Comparison of ENCODE assay signal across 9 cellular contexts in genomic region chr12:71938728-71939385, GRCh38. TPM values are rescaled to one million over a fixed set of nuclear protein-coding genes. Genes with fewer than 3 reads are reported as not detected.
A peak's percentile ranks its signal among the peaks of the same experiment; 100 is the strongest.
DNase-seq lines count a peak whose midpoint lies in the region; ATAC-seq and TF ChIP-seq lines count a peak whose summit lies in the region.
"Had no signal": no experiment of that assay in that cellular context is flagged by ENCODE, and none has a peak within 500 bp of the region (broad histone marks: within the 10 kb centered on the region; RNA-seq: fewer than 3 reads in every experiment).

Gene TPH2 (plus strand): TSS chr12:71938845. CDS start chr12:71938987, 142 bp downstream.

- peaks cover 38% of the 10 kb centered on the region for H3K27me3 Mint-ChIP-seq in activated CD4-positive, alpha-beta memory T cell treated with anti-CD3 and anti-CD28 coated beads, Interleukin-2, amount 10 ng/mL, durations not matched to agents 7 days and 5 days

- H3K4me3 ChIP-seq in trophoblast cell (ENCODE audit: low read depth, low read length) (no peak within 1 kb of the TSS), uterus (no peak within 1 kb of the TSS)
- H3K4me3 ChIP-seq: BLaER1 treated with 17β-estradiol and CSF1 and Interleukin-3, amounts not matched to agents 10 nM and 100 nM had no signal

- no peak within 1 kb of the TSS for H2BK12ac ChIP-seq in trophoblast cell (ENCODE audit: low read length)

- H2AK5ac ChIP-seq in trophoblast cell (ENCODE audit: low read length), result no peak within 1 kb of the TSS

- H3K4me2 ChIP-seq in trophoblast cell (ENCODE audit: low read length), result no peak within 1 kb of the TSS

- H3K18ac ChIP-seq in trophoblast cell (ENCODE audit: low read length), result no peak within 1 kb of the TSS

- no peaks in the 10 kb centered on the region for H3K9me3 Mint-ChIP-seq in activated CD4-positive, alpha-beta memory T cell treated with anti-CD3 and anti-CD28 coated beads, Interleukin-2, amount 10 ng/mL, durations not matched to agents 7 days and 5 days

- no peaks in the 10 kb centered on the region for H3K9me3 ChIP-seq in trophoblast cell (ENCODE audit: insufficient read depth, low read depth, low read length)
- no peaks in the 10 kb centered on the region for H3K9me3 ChIP-seq in uterus
- H3K9me3 ChIP-seq: BLaER1 treated with 17β-estradiol and CSF1 and Interleukin-3, amounts not matched to agents 10 nM and 100 nM had no signal

- no peak within 1 kb of the TSS for H3K4ac ChIP-seq in trophoblast cell (ENCODE audit: low read depth, low read length)

- H3K4me1 Mint-ChIP-seq in activated CD4-positive, alpha-beta memory T cell treated with anti-CD3 and anti-CD28 coated beads, Interleukin-2, amount 10 ng/mL, durations not matched to agents 7 days and 5 days, result peaks cover 5% of the 10 kb centered on the region

- POLR2A ChIA-PET in activated CD4-positive, alpha-beta memory T cell treated with anti-CD3 and anti-CD28 coated beads, Interleukin-2, amount 10 ng/mL, durations not matched to agents 7 days and 5 days (lab: Charles Lee), result no interaction called here

- WGBS in trophoblast cell (ENCODE audit: extremely low coverage, insufficient coverage, insufficient read length), result no CpG with 5 or more reads among the region's 16 CpGs

- H3K9ac ChIP-seq in trophoblast cell (ENCODE audit: low read length), result no peak within 1 kb of the TSS
- H3K9ac ChIP-seq: BLaER1 treated with 17β-estradiol and CSF1 and Interleukin-3, amounts not matched to agents 10 nM and 100 nM had no signal

- H2BK120ac ChIP-seq in trophoblast cell (ENCODE audit: insufficient read depth, low read length, poor library complexity), result no peak within 1 kb of the TSS

- DNase-seq in activated CD4-positive, alpha-beta T cell treated with anti-CD3 and anti-CD28 coated beads for 24 hours (ENCODE audit: low read depth in 2 of 2), result peak; percentile 1 to 22
- no peak for DNase-seq in activated CD4-positive, alpha-beta T cell treated with anti-CD3 and anti-CD28 coated beads for 1 hour
- DNase-seq in NCI-H69 (lab: John Stamatoyannopoulos, UW), result peak; percentile 51
- DNase-seq in activated CD4-positive, alpha-beta memory T cell treated with anti-CD3 and anti-CD28 coated beads, Interleukin-2, amount 10 ng/mL, durations not matched to agents 7 days and 5 days, result peak; percentile 55
- DNase-seq in fibroblast of the conjunctiva (ENCODE audit: low read depth), result peak; percentile 16
- peak; percentile 63 to 73 for DNase-seq in trophoblast cell
- no peak for DNase-seq in uterus

- H4K8ac ChIP-seq in trophoblast cell (ENCODE audit: low read depth, low read length), result no peak within 1 kb of the TSS

- no peak within 1 kb of the TSS for H3K14ac ChIP-seq in trophoblast cell (ENCODE audit: low read length)

- peak in 1 of 4 experiments; percentile 10 for TF ChIP-seq CTCF in uterus (IDR thresholded peaks at IDR 0.05)

- no peaks in the 10 kb centered on the region for H3K79me2 ChIP-seq in trophoblast cell (ENCODE audit: control insufficient read depth, insufficient read depth, low read length, poor library complexity)

- TF ChIP-seq POLR2A in uterus (IDR thresholded peaks at IDR 0.05), result no peak

- H3K27ac ChIP-seq in trophoblast cell (ENCODE audit: low read depth, low read length) (no peak within 1 kb of the TSS), uterus (no peak within 1 kb of the TSS)
- H3K27ac ChIP-seq: BLaER1 treated with 17β-estradiol and CSF1 and Interleukin-3, amounts not matched to agents 10 nM and 100 nM had no signal

- CTCF ChIA-PET in activated CD4-positive, alpha-beta memory T cell treated with anti-CD3 and anti-CD28 coated beads, Interleukin-2, amount 10 ng/mL, durations not matched to agents 7 days and 5 days (lab: Charles Lee), result no interaction called here

- H2BK5ac ChIP-seq in trophoblast cell (ENCODE audit: low read depth, low read length, poor library complexity), result no peak within 1 kb of the TSS

- H3K27me3 ChIP-seq in trophoblast cell (ENCODE audit: insufficient read depth, low read length), result no peaks in the 10 kb centered on the region
- H3K27me3 ChIP-seq in uterus, result peaks cover 0 to 5% of the 10 kb centered on the region in 2 donors
- H3K27me3 ChIP-seq: BLaER1 treated with 17β-estradiol and CSF1 and Interleukin-3, amounts not matched to agents 10 nM and 100 nM had no signal

- H3K36me3 Mint-ChIP-seq in activated CD4-positive, alpha-beta memory T cell treated with anti-CD3 and anti-CD28 coated beads, Interleukin-2, amount 10 ng/mL, durations not matched to agents 7 days and 5 days (ENCODE audit: low read depth), result no peaks in the 10 kb centered on the region

- ATAC-seq in HG03060 (IDR thresholded peaks at IDR 0.05; ENCODE audit: low read depth, unreplicated experiment), result peak; percentile 33

- no peaks in the 10 kb centered on the region for H3K4me1 ChIP-seq in trophoblast cell (ENCODE audit: control insufficient read depth in 1 of 2, insufficient read depth in 2 of 2, low read length in 2 of 2)
- no peaks in the 10 kb centered on the region for H3K4me1 ChIP-seq in uterus
- H3K4me1 ChIP-seq: BLaER1 treated with 17β-estradiol and CSF1 and Interleukin-3, amounts not matched to agents 10 nM and 100 nM had no signal

- no peak within 1 kb of the TSS for H4K12ac ChIP-seq in trophoblast cell (ENCODE audit: low read depth, low read length)

- no peak within 1 kb of the TSS for H2AFZ ChIP-seq in trophoblast cell (ENCODE audit: insufficient read depth, low read length, poor library complexity)

- H3K36me3 ChIP-seq in trophoblast cell (ENCODE audit: control insufficient read depth in 1 of 2, insufficient read depth in 2 of 2, low read length in 2 of 2), result no peaks in the 10 kb centered on the region
- H3K36me3 ChIP-seq in uterus, result no peaks in the 10 kb centered on the region
- H3K36me3 ChIP-seq: BLaER1 treated with 17β-estradiol and CSF1 and Interleukin-3, amounts not matched to agents 10 nM and 100 nM had no signal

- no peak within 1 kb of the TSS for H3K27ac Mint-ChIP-seq in activated CD4-positive, alpha-beta memory T cell treated with anti-CD3 and anti-CD28 coated beads, Interleukin-2, amount 10 ng/mL, durations not matched to agents 7 days and 5 days

- no peak within 1 kb of the TSS for H3K23ac ChIP-seq in trophoblast cell (ENCODE audit: low read length)

- no peaks in the 10 kb centered on the region for H3K79me1 ChIP-seq in trophoblast cell (ENCODE audit: low read length)

- H4K91ac ChIP-seq in trophoblast cell (ENCODE audit: low read depth, low read length), result no peak within 1 kb of the TSS

- H3K4me3 Mint-ChIP-seq in activated CD4-positive, alpha-beta memory T cell treated with anti-CD3 and anti-CD28 coated beads, Interleukin-2, amount 10 ng/mL, durations not matched to agents 7 days and 5 days, result no peak within 1 kb of the TSS

- intact Hi-C loops in uterus (cut with DNase I; ENCODE audit: low total_unique reads), result no loop called here

RNA-seq across cellular contexts. Expression of gene TPH2, which starts in this region (rescaled TPM):
- not detected for total RNA-seq in activated CD4-positive, alpha-beta memory T cell treated with anti-CD3 and anti-CD28 coated beads, Interleukin-2, amount 10 ng/mL, durations not matched to agents 7 days and 5 days
- 0.03 TPM in 1 of 2 replicates, not detected in the other for polyA plus RNA-seq in trophoblast cell (2013)
- not detected for total RNA-seq in uterus

Comparison
In these comparisons a context has a peak if more than half of its experiments do, and no peak if none do; other contexts are left out.
1. DNase-seq: peak in activated CD4-positive, alpha-beta T cell treated with anti-CD3 and anti-CD28 coated beads for 24 hours (2 of 2), NCI-H69 (single experiment), fibroblast of the conjunctiva (single experiment) and trophoblast cell (2 of 2); none in activated CD4-positive, alpha-beta T cell treated with anti-CD3 and anti-CD28 coated beads for 1 hour (single experiment) and uterus (0 of 2).
2. Peak in DNase-seq in activated CD4-positive, alpha-beta memory T cell treated with anti-CD3 and anti-CD28 coated beads, Interleukin-2, amount 10 ng/mL, durations not matched to agents 7 days and 5 days; RNA of the gene not detected or under 1 TPM.